Comparison of ENCODE assay signal across 1 cellular context in genomic region chr6:2989332-2990178, GRCh38.
A peak's percentile ranks its signal among the peaks of the same experiment; 100 is the strongest.
TF ChIP-seq lines count a peak whose summit lies in the region.

No MANE protein-coding gene starts in this region.

TF ChIP-seq in HepG2, 621 proteins besides CTCF, POLR2A, EP300 and RAD21 (continued from another document and continues in another):
- TF ChIP-seq AFF4 (CRISPR knock-in tag; IDR thresholded peaks at IDR 0.05): no peak
- TF ChIP-seq ZNF501 (CRISPR knock-in tag; IDR thresholded peaks at IDR 0.05): no peak; the same call in 1 of the 2 replicates
- no peak for TF ChIP-seq SMAD1 (CRISPR knock-in tag; IDR thresholded peaks at IDR 0.05; ENCODE audit: borderline replicate concordance, low read depth)
- TF ChIP-seq ZNF335 (CRISPR knock-in tag; IDR thresholded peaks at IDR 0.05): no peak; the same call in 1 of the 2 replicates
- TF ChIP-seq HIC2 (CRISPR knock-in tag; IDR thresholded peaks at IDR 0.05; ENCODE audit: low read depth): no peak
- TF ChIP-seq ZNF276 (CRISPR knock-in tag; IDR thresholded peaks at IDR 0.05; ENCODE audit: low read depth): peak; percentile 75; the same call in 1 of the 2 replicates
- TF ChIP-seq ZNF143 (CRISPR knock-in tag; IDR thresholded peaks at IDR 0.05): no peak
- peak; percentile 100 for TF ChIP-seq SRF (IDR thresholded peaks at IDR 0.05; ENCODE audit: low read depth, low read length)
- 0 out of 2 replicates have a peak, but pooled peaks have one; percentile 53 for TF ChIP-seq ZNF253 (CRISPR knock-in tag; IDR thresholded peaks at IDR 0.05; ENCODE audit: borderline replicate concordance)
- TF ChIP-seq ZNF800 (CRISPR knock-in tag; IDR thresholded peaks at IDR 0.05): no peak
- TF ChIP-seq ZNF580 (CRISPR knock-in tag; IDR thresholded peaks at IDR 0.05; ENCODE audit: borderline replicate concordance, low read depth): peak; percentile 49; the same call in 1 of the 2 replicates
- 0 out of 2 replicates have a peak, but pooled peaks have one; percentile 43 for TF ChIP-seq ZNF724P (CRISPR knock-in tag; IDR thresholded peaks at IDR 0.05; ENCODE audit: borderline replicate concordance)
- TF ChIP-seq ZSCAN21 (CRISPR knock-in tag; IDR thresholded peaks at IDR 0.05; ENCODE audit: borderline replicate concordance): peak; percentile 50; the same call in 1 of the 2 replicates
- no peak for TF ChIP-seq HNRNPL (IDR thresholded peaks at IDR 0.05; ENCODE audit: low read depth, low read length)
- TF ChIP-seq ZNF331 (CRISPR knock-in tag; IDR thresholded peaks at IDR 0.05): peak; percentile 31
- 0 out of 2 replicates have a peak, but pooled peaks have one; percentile 51 for TF ChIP-seq ARNTL (CRISPR knock-in tag; IDR thresholded peaks at IDR 0.05)
- 0 out of 2 replicates have a peak, but pooled peaks have one; percentile 28 for TF ChIP-seq ETS1 (CRISPR knock-in tag; IDR thresholded peaks at IDR 0.05)
- TF ChIP-seq YY1 (IDR thresholded peaks at IDR 0.05; ENCODE audit: insufficient read depth, insufficient replicate concordance, low read depth, low read length): peak; percentile 94
- no peak for TF ChIP-seq CHD2 (IDR thresholded peaks at IDR 0.05; ENCODE audit: low read depth, low read length)
- TF ChIP-seq GLI4 (CRISPR knock-in tag; IDR thresholded peaks at IDR 0.05; ENCODE audit: borderline replicate concordance): 0 out of 2 replicates have a peak, but pooled peaks have one; percentile 20
- no peak for TF ChIP-seq TAF15 (IDR thresholded peaks at IDR 0.05; ENCODE audit: low read depth, low read length, poor library complexity, severe bottlenecking)
- TF ChIP-seq ZNF281 (CRISPR knock-in tag; IDR thresholded peaks at IDR 0.05; ENCODE audit: borderline replicate concordance): no peak
- peak; percentile 23; the same call in 1 of the 2 replicates for TF ChIP-seq FOXO1 (CRISPR knock-in tag; IDR thresholded peaks at IDR 0.05)
- TF ChIP-seq CBX1 (IDR thresholded peaks at IDR 0.05; ENCODE audit: low read depth): peak; percentile 15
- TF ChIP-seq ZNF777 (CRISPR knock-in tag; IDR thresholded peaks at IDR 0.05): no peak
- TF ChIP-seq ZNF652 (CRISPR knock-in tag; IDR thresholded peaks at IDR 0.05; ENCODE audit: borderline replicate concordance, low read depth): no peak
- TF ChIP-seq ZNF282 (IDR thresholded peaks at IDR 0.05; ENCODE audit: partially characterized antibody): no peak
- peak; percentile 70; the same call in 1 of the 2 replicates for TF ChIP-seq YEATS4 (CRISPR knock-in tag; IDR thresholded peaks at IDR 0.05; ENCODE audit: borderline replicate concordance)
- peak; percentile 58 for TF ChIP-seq TEAD3 (CRISPR knock-in tag; optimal IDR thresholded peaks at IDR 0.05; ENCODE audit: borderline replicate concordance)
- no peak; the same call in 1 of the 2 replicates for TF ChIP-seq GABPB1 (CRISPR knock-in tag; IDR thresholded peaks at IDR 0.05)
- no peak for TF ChIP-seq EED (CRISPR knock-in tag; IDR thresholded peaks at IDR 0.05)
- no peak for TF ChIP-seq CREBL2 (CRISPR knock-in tag; IDR thresholded peaks at IDR 0.05; ENCODE audit: borderline replicate concordance)
- peak; percentile 91 for TF ChIP-seq DRAP1 (CRISPR knock-in tag; IDR thresholded peaks at IDR 0.05)
- TF ChIP-seq RXRA (CRISPR knock-in tag; IDR thresholded peaks at IDR 0.05): no peak; the same call in 1 of the 2 replicates
- TF ChIP-seq KAT2B (IDR thresholded peaks at IDR 0.05; ENCODE audit: borderline replicate concordance, low read depth, low read length): no peak
- TF ChIP-seq ZNF136 (CRISPR knock-in tag; IDR thresholded peaks at IDR 0.05; ENCODE audit: low read depth): no peak
- no peak for TF ChIP-seq TCF7L2 (IDR thresholded peaks at IDR 0.05; ENCODE audit: low read depth, low read length)
- TF ChIP-seq ZBTB7A (CRISPR knock-in tag; IDR thresholded peaks at IDR 0.05): no peak
- TF ChIP-seq MTERF4 (CRISPR knock-in tag; IDR thresholded peaks at IDR 0.05): no peak; the same call in 1 of the 2 replicates
- TF ChIP-seq ZNF292 (CRISPR knock-in tag; IDR thresholded peaks at IDR 0.05; ENCODE audit: borderline replicate concordance, low read depth): peak; percentile 21; the same call in 1 of the 2 replicates
- 0 out of 2 replicates have a peak, but pooled peaks have one; percentile 46 for TF ChIP-seq IRF1 (CRISPR knock-in tag; IDR thresholded peaks at IDR 0.05; ENCODE audit: low read depth)
- no peak for TF ChIP-seq ZNF704 (CRISPR knock-in tag; IDR thresholded peaks at IDR 0.05; ENCODE audit: borderline replicate concordance)
- TF ChIP-seq BRCA1 (CRISPR knock-in tag; IDR thresholded peaks at IDR 0.05): no peak
- peak; percentile 67 for TF ChIP-seq IRF2 (CRISPR knock-in tag; IDR thresholded peaks at IDR 0.05)
- TF ChIP-seq ZNF556 (CRISPR knock-in tag; IDR thresholded peaks at IDR 0.05; ENCODE audit: borderline replicate concordance): 0 out of 2 replicates have a peak, but pooled peaks have one; percentile 64
- TF ChIP-seq ZSCAN9 (CRISPR knock-in tag; IDR thresholded peaks at IDR 0.05; ENCODE audit: borderline replicate concordance): 0 out of 2 replicates have a peak, but pooled peaks have one; percentile 23
